Comparison of ENCODE assay signal across 8 cellular contexts in the genomic region with DNA sequence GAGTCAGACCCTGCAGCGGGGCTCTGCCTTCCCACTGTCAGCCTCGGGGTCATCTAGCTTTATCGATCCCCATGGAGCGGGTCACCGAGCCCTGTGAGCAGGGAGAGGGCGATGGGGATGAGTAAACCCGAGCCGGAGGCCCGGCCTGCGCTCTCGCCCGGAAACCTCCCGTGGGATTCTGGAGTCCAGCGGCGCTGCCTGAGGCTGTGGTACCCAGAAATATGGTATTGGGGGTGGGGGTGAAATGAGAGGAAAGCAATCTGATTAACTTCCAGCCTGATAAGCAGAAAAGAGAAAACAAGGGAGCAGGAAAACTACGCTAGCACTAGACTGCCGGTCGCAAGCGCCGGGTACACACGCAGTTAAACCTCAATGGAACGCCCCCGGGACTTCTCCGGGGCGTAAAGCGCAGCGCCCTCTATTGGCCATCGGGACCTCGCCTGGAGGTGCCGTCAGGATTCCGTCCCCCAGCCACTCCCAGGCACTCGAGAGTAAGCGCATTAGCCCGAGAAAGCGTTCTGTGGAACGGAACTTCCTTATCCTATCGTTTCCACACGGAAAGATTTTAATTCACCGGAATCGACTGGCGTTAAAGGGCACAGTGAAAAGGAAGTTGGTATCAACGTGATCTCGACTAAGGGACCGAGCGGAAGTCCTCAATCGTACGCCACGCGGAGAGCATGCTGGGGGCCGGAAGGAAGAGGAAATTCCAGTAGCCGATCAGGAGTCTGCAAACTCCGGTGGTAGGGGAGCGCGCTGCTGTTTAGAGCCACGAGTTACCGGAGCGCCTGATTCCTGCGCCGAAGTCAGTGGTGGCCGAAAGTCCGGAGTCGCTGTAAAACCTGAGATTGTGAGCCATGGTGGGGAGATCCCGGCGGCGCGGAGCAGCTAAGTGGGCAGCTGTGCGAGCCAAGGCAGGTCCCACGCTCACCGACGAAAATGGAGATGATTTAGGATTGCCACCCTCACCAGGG. TPM values are rescaled to one million over a fixed set of nuclear protein-coding genes. Genes with fewer than 3 reads are reported as not detected.
DNase-seq lines count a peak whose midpoint lies in the region; ATAC-seq, FAIRE-seq and TF ChIP-seq lines count a peak whose summit lies in the region.

A gene with protein sequence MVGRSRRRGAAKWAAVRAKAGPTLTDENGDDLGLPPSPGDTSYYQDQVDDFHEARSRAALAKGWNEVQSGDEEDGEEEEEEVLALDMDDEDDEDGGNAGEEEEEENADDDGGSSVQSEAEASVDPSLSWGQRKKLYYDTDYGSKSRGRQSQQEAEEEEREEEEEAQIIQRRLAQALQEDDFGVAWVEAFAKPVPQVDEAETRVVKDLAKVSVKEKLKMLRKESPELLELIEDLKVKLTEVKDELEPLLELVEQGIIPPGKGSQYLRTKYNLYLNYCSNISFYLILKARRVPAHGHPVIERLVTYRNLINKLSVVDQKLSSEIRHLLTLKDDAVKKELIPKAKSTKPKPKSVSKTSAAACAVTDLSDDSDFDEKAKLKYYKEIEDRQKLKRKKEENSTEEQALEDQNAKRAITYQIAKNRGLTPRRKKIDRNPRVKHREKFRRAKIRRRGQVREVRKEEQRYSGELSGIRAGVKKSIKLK (plus strand): TSS at position 712 of the 974 bp plus-strand sequence. CDS start 146 bp downstream, at position 858.

- peak within 1 kb of the TSS; percentile 92 to 98 for H3K4me3 ChIP-seq in kidney (ENCODE audit: low read length in 2 of 2)

- peaks cover 8% of the 10 kb centered on the region for H3K27me3 Mint-ChIP-seq in chondrocyte (ENCODE audit: low read depth)

- peaks cover 0 to 1% of the 10 kb centered on the region in 2 donors for H3K36me3 ChIP-seq in kidney (ENCODE audit: control insufficient read depth in 1 of 2, insufficient read depth in 2 of 2, low read length in 2 of 2)

- peaks cover 4% of the 10 kb centered on the region for H3K36me3 Mint-ChIP-seq in chondrocyte (ENCODE audit: low read depth)

- H3K4me3 Mint-ChIP-seq in chondrocyte (ENCODE audit: unreplicated experiment), result peak within 1 kb of the TSS; percentile 98

- peak; percentile 94 for ATAC-seq in GM19035 (IDR thresholded peaks at IDR 0.05; ENCODE audit: unreplicated experiment)
- peak; percentile 94 for ATAC-seq in HG03378 (IDR thresholded peaks at IDR 0.05; ENCODE audit: unreplicated experiment)

- no peaks in the 10 kb centered on the region for H3K9me3 Mint-ChIP-seq in chondrocyte (ENCODE audit: low read depth)

- intact Hi-C loops in kidney (cut with DNase I), result no loop called here

- peak within 1 kb of the TSS; percentile 91 for H3K27ac ChIP-seq in kidney (ENCODE audit: low read depth in 2 of 2, low read length in 2 of 2)

- no peaks in the 10 kb centered on the region for H3K9me3 ChIP-seq in kidney (ENCODE audit: control insufficient read depth in 1 of 2, low read length in 2 of 2)

- H3K27ac Mint-ChIP-seq in chondrocyte (ENCODE audit: unreplicated experiment), result peak within 1 kb of the TSS; percentile 99

- FAIRE-seq in kidney (lab: Jason Lieb, UNC), result peak; percentile 97

- DNase-seq in AML-193 (lab: John Stamatoyannopoulos, UW) (peak; percentile 96 to 98), NCI-H460 (ENCODE audit: extremely low read depth, low read depth) (peak; percentile 96), chondrocyte (ENCODE audit: low spot score) (no peak), kidney (peak; percentile 98)
- DNase-seq in activated CD4-positive, alpha-beta T cell treated with anti-CD3 and anti-CD28 coated beads for 1 hour, result peak; percentile 86
- DNase-seq in stimulated activated CD4-positive, alpha-beta T cell treated with anti-CD3 and anti-CD28 coated beads, Interleukin-15, amount 100 ng/mL, for 48 hours (ENCODE audit: low read depth in 2 of 2), result peak; percentile 88 to 90

- H3K4me1 Mint-ChIP-seq in chondrocyte (ENCODE audit: low read depth), result peaks cover 38% of the 10 kb centered on the region

- H3K9ac ChIP-seq in kidney (ENCODE audit: low read length in 2 of 2), result peak within 1 kb of the TSS; percentile 83 to 96

- peaks cover 13 to 16% of the 10 kb centered on the region in 2 donors for H3K4me1 ChIP-seq in kidney (ENCODE audit: control insufficient read depth in 1 of 2, insufficient read depth in 1 of 2, low read depth in 1 of 2, low read length in 2 of 2)

- TF ChIP-seq CTCF in chondrocyte (IDR thresholded peaks at IDR 0.05) (peak; percentile 99), kidney (IDR thresholded peaks at IDR 0.05; ENCODE audit: borderline replicate concordance, extremely low read depth, insufficient read depth) (peak; percentile 87)

RNA-seq across cellular contexts. Expression of the gene that starts here (rescaled TPM):
- 13.3 and 14.8 TPM in 2 replicates for total RNA-seq in NCI-H460 (2014; rRNA removed; shearing (Covaris generic))
- 6.9 and 7.3 TPM in 2 replicates for polyA plus RNA-seq in NCI-H460 (2014; cell fraction: nucleus; rRNA removed)
- 23.8 to 31.2 TPM (median 25.7 TPM) in 3 replicates for total RNA-seq in chondrocyte
- 28.6 TPM for total RNA-seq in kidney
- 25.8 TPM for polyA plus RNA-seq in kidney (ENCODE audit: insufficient read depth, low read depth, low replicate concordance)
